19 cellular contexts compared by ENCODE assay signal in the genomic region with DNA sequence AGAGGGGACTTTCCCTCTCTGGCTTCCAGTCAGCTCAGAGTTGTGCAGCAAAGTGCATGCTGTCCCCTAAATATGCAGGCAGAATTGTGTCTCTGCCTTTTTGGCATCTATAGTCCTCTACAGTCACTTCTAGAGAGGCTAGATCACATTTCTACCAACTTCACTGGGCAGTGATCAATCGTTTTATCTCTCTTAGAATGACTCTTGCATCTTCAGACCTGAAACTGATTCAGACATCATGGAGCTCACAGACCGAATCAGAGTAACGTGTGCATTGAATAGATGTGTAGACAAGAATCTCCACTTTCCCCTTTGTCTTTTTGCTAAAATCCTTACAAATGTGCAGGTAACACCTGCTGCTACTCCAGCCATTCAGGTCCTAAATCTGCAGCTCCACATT. TPM values are rescaled to one million over a fixed set of nuclear protein-coding genes. Genes with fewer than 3 reads are reported as not detected.
DNase-seq lines count a peak whose midpoint lies in the region; ATAC-seq and TF ChIP-seq lines count a peak whose summit lies in the region.
"Had no signal": no experiment of that assay in that cellular context is flagged by ENCODE, and none has a peak within 500 bp of the region (broad histone marks: within the 10 kb centered on the region; RNA-seq: fewer than 3 reads in every experiment).

No MANE protein-coding gene starts in this region.

- H3K4me1 Mint-ChIP-seq in activated T-cell treated with anti-CD3 and anti-CD28 coated beads, Interleukin-2, amount 50 U/mL, for 72 hours (ENCODE audit: low read depth), result peaks cover 56% of the 10 kb centered on the region
- H3K4me1 Mint-ChIP-seq in CD4-positive, alpha-beta T cell (ENCODE audit: low read depth), result peaks cover 57% of the 10 kb centered on the region
- peaks cover 15% of the 10 kb centered on the region for H3K4me1 Mint-ChIP-seq in neural crest cell

- BruUV-seq in OCI-LY7 (replicated peaks; lab: Mats Ljungman, UMichigan), result no TSS peak

- peak; percentile 19 to 41 for DNase-seq in activated T-cell treated with anti-CD3 and anti-CD28 coated beads, Interleukin-2, amount 50 U/mL, for 72 hours
- no peak for DNase-seq in activated T-cell treated with anti-CD3 and anti-CD28 coated beads, Interleukin-2, amount 50 U/mL, for 1 hour
- no peak for DNase-seq in CD4-positive, alpha-beta T cell
- DNase-seq in OCI-LY7 (ENCODE audit: low spot score) (no peak), neural crest cell (ENCODE audit: low read depth, low spot score) (no peak), NCI-H748 treated with DMSO at 0.1 percent for 48 hours (lab: John Stamatoyannopoulos, UW) (no peak), DMS79 treated with DMSO at 0.1 percent for 48 hours (lab: John Stamatoyannopoulos, UW) (no peak)
- DNase-seq: Caco-2, DMS53, MG63, NCI-H187 treated with DMSO at 0.1 percent for 48 hours, NCI-H2171 treated with DMSO at 0.1 percent for 48 hours, NCI-H510A, Peyer's patch, Right ventricle myocardium superior had no signal

- peak overlapping the region; percentile 78 for H3K27ac Mint-ChIP-seq in activated T-cell treated with anti-CD3 and anti-CD28 coated beads, Interleukin-2, amount 50 U/mL, for 72 hours
- H3K27ac Mint-ChIP-seq in CD4-positive, alpha-beta T cell, result peak overlapping the region; percentile 75
- H3K27ac Mint-ChIP-seq in neural crest cell (ENCODE audit: unreplicated experiment), result no peak overlapping the region
- H3K27ac Mint-ChIP-seq: B cell had no signal

- H3K9me2 ChIP-seq in OCI-LY7 (ENCODE audit: insufficient read depth, low read length), result no peaks in the 10 kb centered on the region

- H3K79me2 ChIP-seq in OCI-LY7 (ENCODE audit: insufficient read depth, low read depth, low read length), result peaks cover 93% of the 10 kb centered on the region

- peaks cover 11 to 45% of the 10 kb centered on the region in 2 donors for H3K36me3 Mint-ChIP-seq in activated T-cell treated with anti-CD3 and anti-CD28 coated beads, Interleukin-2, amount 50 U/mL, for 72 hours (ENCODE audit: insufficient read depth in 2 of 2)
- peaks cover 49% of the 10 kb centered on the region for H3K36me3 Mint-ChIP-seq in CD4-positive, alpha-beta T cell (ENCODE audit: low read depth)
- H3K36me3 Mint-ChIP-seq in neural crest cell (ENCODE audit: low read depth), result peaks cover 78% of the 10 kb centered on the region

- CTCF ChIA-PET in CD4-positive, alpha-beta T cell (lab: Charles Lee), result no interaction called here
- CTCF ChIA-PET in OCI-LY7 (lab: Charles Lee; ENCODE audit: unreplicated experiment), result no interaction called here

- no peak overlapping the region for H2AFZ ChIP-seq in OCI-LY7 (ENCODE audit: low read length)

- H3K27me3 ChIP-seq in CD4-positive, alpha-beta T cell (ENCODE audit: control insufficient read depth, insufficient read depth, low read length), result no peaks in the 10 kb centered on the region
- H3K27me3 ChIP-seq: MG63, Peyer's patch had no signal

- H3K9me3 Mint-ChIP-seq in activated T-cell treated with anti-CD3 and anti-CD28 coated beads, Interleukin-2, amount 50 U/mL, for 72 hours, result peaks cover 1 to 3% of the 10 kb centered on the region in 2 donors
- H3K9me3 Mint-ChIP-seq in CD4-positive, alpha-beta T cell, result no peaks in the 10 kb centered on the region
- peaks cover 25% of the 10 kb centered on the region for H3K9me3 Mint-ChIP-seq in neural crest cell

- no peak for TF ChIP-seq CTCF in CD4-positive, alpha-beta T cell (IDR thresholded peaks at IDR 0.05)
- TF ChIP-seq CTCF in OCI-LY7 (conservative IDR thresholded peaks at IDR 0.05; ENCODE audit: low read length) (no peak), neural crest cell (conservative IDR thresholded peaks at IDR 0.05) (no peak)

- no peaks in the 10 kb centered on the region for H4K20me1 ChIP-seq in OCI-LY7 (ENCODE audit: insufficient read depth, low read length)

- peaks cover 25% of the 10 kb centered on the region for H3K4me1 ChIP-seq in OCI-LY7 (ENCODE audit: insufficient read depth, low read length, poor library complexity, severe bottlenecking)
- H3K4me1 ChIP-seq: Caco-2 had no signal

- no peak overlapping the region for H3K27ac ChIP-seq in CD4-positive, alpha-beta T cell (ENCODE audit: low read depth, low read length)
- H3K27ac ChIP-seq in OCI-LY7 (ENCODE audit: low read depth, low read length, poor library complexity, severe bottlenecking), result peak overlapping the region; percentile 38
- H3K27ac ChIP-seq: KMS-11, Peyer's patch had no signal

- H3K4me2 ChIP-seq in OCI-LY7 (ENCODE audit: low read length), result no peak overlapping the region
- H3K4me2 ChIP-seq: KMS-11 had no signal

- POLR2A ChIA-PET in CD4-positive, alpha-beta T cell (lab: Charles Lee), result interaction anchor here (0.7 to 2.9 kb wide), 8 partner anchors 30 to 208 kb away, joined by 3 to 15 read pairs (median 8); a partner anchor contains a TSS
- POLR2A ChIA-PET in OCI-LY7 (lab: Charles Lee), result interaction anchor here (1.4 kb wide), 1 partner anchor 82 kb away, joined by 5 read pairs; no protein-coding TSS in a partner anchor

- H3K27me3 Mint-ChIP-seq in activated T-cell treated with anti-CD3 and anti-CD28 coated beads, Interleukin-2, amount 50 U/mL, for 72 hours (ENCODE audit: low read depth), result no peaks in the 10 kb centered on the region
- no peaks in the 10 kb centered on the region for H3K27me3 Mint-ChIP-seq in CD4-positive, alpha-beta T cell
- H3K27me3 Mint-ChIP-seq in neural crest cell (ENCODE audit: low read depth), result no peaks in the 10 kb centered on the region
- H3K27me3 Mint-ChIP-seq: B cell had no signal

- peaks cover 97% of the 10 kb centered on the region for H3K36me3 ChIP-seq in OCI-LY7 (ENCODE audit: insufficient read depth, low read length)

- no peaks in the 10 kb centered on the region for H3K9me3 ChIP-seq in CD4-positive, alpha-beta T cell (ENCODE audit: control insufficient read depth, low read length)
- peaks cover 65% of the 10 kb centered on the region for H3K9me3 ChIP-seq in OCI-LY7 (ENCODE audit: low read length)

- intact Hi-C loops in CD4-positive, alpha-beta T cell (cut with DNase I, micrococcal nuclease), result no loop called here
- intact Hi-C loops in OCI-LY7 (cut with micrococcal nuclease; ENCODE audit: unreplicated experiment), result no loop called here

- peak overlapping the region; percentile 72 to 78 for H3K4me3 Mint-ChIP-seq in activated T-cell treated with anti-CD3 and anti-CD28 coated beads, Interleukin-2, amount 50 U/mL, for 72 hours
- H3K4me3 Mint-ChIP-seq in CD4-positive, alpha-beta T cell, result peak overlapping the region; percentile 0
- H3K4me3 Mint-ChIP-seq in neural crest cell, result peak overlapping the region; percentile 6
- H3K4me3 Mint-ChIP-seq: B cell had no signal

- no peak overlapping the region for H3K4me3 ChIP-seq in OCI-LY7 (ENCODE audit: low read depth, low read length, poor library complexity, severe bottlenecking)
- H3K4me3 ChIP-seq: MG63, Peyer's patch had no signal

- peak; percentile 95 for ATAC-seq in activated T-cell treated with anti-CD3 and anti-CD28 coated beads, Interleukin-2, amount 50 U/mL, for 72 hours (replicated peaks in 1 of 2)
- ATAC-seq in CD4-positive, alpha-beta T cell (ENCODE audit: poor library complexity), result no peak
- no peak for ATAC-seq in GM18868 (IDR thresholded peaks at IDR 0.05; ENCODE audit: unreplicated experiment)
- ATAC-seq: HepG2 had no signal

RNA-seq across cellular contexts. Expression of a gene that starts 6.2 kb away (rescaled TPM):
- 10 to 100 TPM; 23.8 to 30.8 TPM for total RNA-seq in activated T-cell treated with anti-CD3 and anti-CD28 coated beads, Interleukin-2, amount 50 U/mL, for 72 hours
- 1 to 10 TPM; 4.9 to 5.2 TPM for total RNA-seq in CD4-positive, alpha-beta T cell
- 20.5 and 29.9 TPM in 2 replicates for total RNA-seq in OCI-LY7 (2014; rRNA removed; shearing (Covaris generic))
- total RNA-seq in OCI-LY7 (2022) (36.8 and 39.1 TPM in 2 replicates), neural crest cell (37.9 and 41.1 TPM in 2 replicates)

RNA-seq across cellular contexts. Expression of a gene that starts 28.8 kb away (rescaled TPM):
- total RNA-seq in activated T-cell treated with anti-CD3 and anti-CD28 coated beads, Interleukin-2, amount 50 U/mL, for 72 hours, result 10 to 100 TPM; 18.8 to 23.5 TPM
- total RNA-seq in CD4-positive, alpha-beta T cell, result 1 to 10 TPM; 4.4 to 5.4 TPM
- total RNA-seq in OCI-LY7 (2014; rRNA removed; shearing (Covaris generic)), result 17.5 and 18.5 TPM in 2 replicates
- 16.5 and 19.1 TPM in 2 replicates for total RNA-seq in OCI-LY7 (2022)
- total RNA-seq in neural crest cell, result 32.6 and 36.0 TPM in 2 replicates

RNA-seq across cellular contexts. Expression of a gene that starts 50.4 kb away (rescaled TPM):
- 10 to 100 TPM; 66.0 to 68.9 TPM for total RNA-seq in activated T-cell treated with anti-CD3 and anti-CD28 coated beads, Interleukin-2, amount 50 U/mL, for 72 hours
- 10 to 100 TPM; 48.0 to 50.7 TPM for total RNA-seq in CD4-positive, alpha-beta T cell
- total RNA-seq in OCI-LY7 (2014; rRNA removed; shearing (Covaris generic)), result 22.1 and 36.4 TPM in 2 replicates
- total RNA-seq in OCI-LY7 (2022), result 29.7 and 32.3 TPM in 2 replicates
- total RNA-seq in neural crest cell, result 3.7 and 5.0 TPM in 2 replicates
- total RNA-seq: HepG2 had no signal

Comparison
In these comparisons a context has a peak if more than half of its experiments do, and no peak if none do; other contexts are left out.
1. DNase-seq: peak in activated T-cell treated with anti-CD3 and anti-CD28 coated beads, Interleukin-2, amount 50 U/mL, for 72 hours (2 of 2); none in activated T-cell treated with anti-CD3 and anti-CD28 coated beads, Interleukin-2, amount 50 U/mL, for 1 hour (single experiment), CD4-positive, alpha-beta T cell (0 of 10), OCI-LY7 (single experiment), neural crest cell (single experiment), NCI-H748 treated with DMSO at 0.1 percent for 48 hours (single experiment) and DMS79 treated with DMSO at 0.1 percent for 48 hours (single experiment).
2. ATAC-seq: peak in activated T-cell treated with anti-CD3 and anti-CD28 coated beads, Interleukin-2, amount 50 U/mL, for 72 hours (2 of 2); none in CD4-positive, alpha-beta T cell (single experiment) and GM18868 (single experiment).
3. H3K4me3 Mint-ChIP-seq: peak in every context shown above with its lines; median percentile 75 in activated T-cell treated with anti-CD3 and anti-CD28 coated beads, Interleukin-2, amount 50 U/mL, for 72 hours; 6 in neural crest cell; 0 in CD4-positive, alpha-beta T cell.